In genomic region chr5:54525226-54525625, GRCh38 we compare ENCODE assay signal across 1 cellular context.
TF ChIP-seq lines count a peak whose summit lies in the region.

No MANE protein-coding gene starts in this region.

TF ChIP-seq in HepG2, 621 proteins besides CTCF, POLR2A, EP300 and RAD21:
- TF ChIP-seq U2AF2 (IDR thresholded peaks at IDR 0.05; ENCODE audit: low read depth, low read length) (no peak), MLX (CRISPR knock-in tag; IDR thresholded peaks at IDR 0.05) (no peak), ERF (CRISPR knock-in tag; IDR thresholded peaks at IDR 0.05) (no peak), ZNF33B (CRISPR knock-in tag; IDR thresholded peaks at IDR 0.05) (no peak), ZNF547 (CRISPR knock-in tag; IDR thresholded peaks at IDR 0.05) (no peak), NCOA2 (CRISPR knock-in tag; IDR thresholded peaks at IDR 0.05) (no peak), ZNF761 (CRISPR knock-in tag; conservative IDR thresholded peaks at IDR 0.05) (no peak), HMGXB4 (CRISPR knock-in tag; IDR thresholded peaks at IDR 0.05; ENCODE audit: borderline replicate concordance in 1 of 2, low read depth in 1 of 2) (no peak), NONO (IDR thresholded peaks at IDR 0.05) (no peak), NONO (CRISPR knock-in tag; conservative IDR thresholded peaks at IDR 0.05) (no peak), ZNF549 (CRISPR knock-in tag; IDR thresholded peaks at IDR 0.05) (no peak)
